ENCODE assay signal across 23 cellular contexts in the genomic region with DNA sequence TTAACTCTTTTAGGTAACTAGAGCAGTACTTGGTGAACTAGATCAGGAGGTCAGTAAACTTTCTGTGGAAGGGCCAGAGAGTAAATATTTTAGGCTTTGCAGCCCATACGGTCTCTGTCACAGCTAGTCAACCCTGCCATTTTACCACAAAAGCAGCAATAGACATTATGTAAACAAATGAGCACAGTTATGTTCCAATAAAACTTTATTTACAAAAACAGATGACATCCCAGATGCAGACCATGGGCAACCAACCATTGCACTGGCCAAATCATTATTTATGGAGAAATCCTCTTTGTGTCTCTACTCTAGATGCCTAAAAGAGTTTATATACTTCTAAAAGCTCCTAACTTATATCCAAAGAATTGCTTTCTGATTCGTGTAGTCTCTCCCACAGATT.
DNase-seq lines count a peak whose midpoint lies in the region; ATAC-seq, FAIRE-seq and TF ChIP-seq lines count a peak whose summit lies in the region.
"Had no signal": no experiment of that assay in that cellular context is flagged by ENCODE, and none has a peak within 500 bp of the region (broad histone marks: within the 10 kb centered on the region; RNA-seq: fewer than 3 reads in every experiment).

No MANE protein-coding gene starts in this region.

- no peaks in the 10 kb centered on the region for H3K27me3 ChIP-seq in DOHH2 (ENCODE audit: control insufficient read depth, low read length)
- H3K27me3 ChIP-seq in GM12878 (replicated peaks in 1 of 2; ENCODE audit: control insufficient read depth in 2 of 2, insufficient read depth in 2 of 2, low read length in 1 of 2) = no peaks in the 10 kb centered on the region
- H3K27me3 ChIP-seq in sigmoid colon = no peaks in the 10 kb centered on the region
- H3K27me3 ChIP-seq: BE2C; BLaER1 treated with 17β-estradiol and CSF1 and Interleukin-3, amounts not matched to agents 10 nM and 100 nM had no signal

- no peak overlapping the region for H3K27ac Mint-ChIP-seq in activated T-cell treated with anti-CD3 and anti-CD28 coated beads, Interleukin-2, amount 50 U/mL, for 72 hours
- H3K27ac Mint-ChIP-seq: CD14-positive monocyte; CD4-positive, alpha-beta T cell; GM23338; H9; HFFc6 had no signal

- FAIRE-seq in GM12878 (lab: Jason Lieb, UNC) = no peak
- FAIRE-seq: A549, D721Med, G401.6 had no signal

- no TSS peak for BruUV-seq in GM12878 (replicated peaks; lab: Mats Ljungman, UMichigan)

- TF ChIP-seq POLR2A in GM12878 (IDR thresholded peaks at IDR 0.05; ENCODE audit: low read depth, low read length) (no peak), sigmoid colon (IDR thresholded peaks at IDR 0.05) (no peak)

- POLR2A ChIA-PET in GM12878 (lab: Charles Lee) = interaction anchor here (0.6 kb wide), 1 partner anchor 223 kb away, joined by 4 read pairs; no protein-coding TSS in a partner anchor

- intact Hi-C loops in GM12878 (cut with micrococcal nuclease; ENCODE audit: unreplicated experiment) = no loop called here
- intact Hi-C loops in sigmoid colon (cut with DNase I) = no loop called here

- in situ Hi-C loops in GM12878 (cut with MboI) = no loop called here

- no peaks in the 10 kb centered on the region for H3K36me3 Mint-ChIP-seq in activated T-cell treated with anti-CD3 and anti-CD28 coated beads, Interleukin-2, amount 50 U/mL, for 72 hours (ENCODE audit: insufficient read depth in 2 of 2)

- peak; percentile 43 for DNase-seq in LNCaP clone FGC (ENCODE audit: low read depth)
- DNase-seq in GM12878 (ENCODE audit: low read depth, low spot score) = no peak
- DNase-seq in activated T-cell treated with anti-CD3 and anti-CD28 coated beads, Interleukin-2, amount 50 U/mL, for 72 hours = no peak
- no peak for DNase-seq in sigmoid colon
- no peak for DNase-seq in DMS 273 treated with DMSO at 0.1 percent for 48 hours (lab: John Stamatoyannopoulos, UW)
- DNase-seq: 8988T; ACHN; AML-193; BE2C; CD4-positive, alpha-beta T cell; CD8-positive, alpha-beta memory T cell; DMS53; DMS79 treated with DMSO at 0.1 percent for 48 hours; H9; HFFc6 had no signal

- TF ChIP-seq CTCF in DOHH2 (IDR thresholded peaks at IDR 0.05; ENCODE audit: low read depth, low read length, poor library complexity, severe bottlenecking) (no peak), LNCaP clone FGC (IDR thresholded peaks at IDR 0.05; ENCODE audit: control insufficient read depth, extremely low read depth, insufficient read depth) (no peak), GM12878 (IDR thresholded peaks at IDR 0.05 in 2 of 3, conservative IDR thresholded peaks at IDR 0.05 in 1 of 3; ENCODE audit: control insufficient read depth in 2 of 3, extremely low read depth in 1 of 3, insufficient read depth in 1 of 3, low read depth in 3 of 3, low read length in 3 of 3) (no peak), sigmoid colon (IDR thresholded peaks at IDR 0.05) (no peak)

- CTCF ChIA-PET in GM12878 (lab: Yijun Ruan, JAX) = no interaction called here

- no peaks in the 10 kb centered on the region for H3K9me3 ChIP-seq in DOHH2 (ENCODE audit: control insufficient read depth, insufficient read depth, low read length)
- no peaks in the 10 kb centered on the region for H3K9me3 ChIP-seq in GM12878 (replicated peaks; ENCODE audit: control insufficient read depth, insufficient read depth, low read length)
- H3K9me3 ChIP-seq in sigmoid colon = no peaks in the 10 kb centered on the region
- H3K9me3 ChIP-seq: A549; BE2C; BLaER1 treated with 17β-estradiol and CSF1 and Interleukin-3, amounts not matched to agents 10 nM and 100 nM had no signal

- SMC1A ChIA-PET in GM12878 (lab: Charles Lee; ENCODE audit: uncharacterized antibody, unreplicated experiment) = interaction anchor here (0.8 to 1.6 kb wide), 3 partner anchors 16 to 273 kb away, joined by 3 to 4 read pairs (median 3); no protein-coding TSS in a partner anchor

- peaks cover 46% of the 10 kb centered on the region for H3K4me1 ChIP-seq in DOHH2 (ENCODE audit: control insufficient read depth, low read length)
- H3K4me1 ChIP-seq in GM12878 (ENCODE audit: control insufficient read depth, insufficient read depth, low read length) = peaks cover 28% of the 10 kb centered on the region
- H3K4me1 ChIP-seq in sigmoid colon = no peaks in the 10 kb centered on the region
- H3K4me1 ChIP-seq: BE2C; BLaER1 treated with 17β-estradiol and CSF1 and Interleukin-3, amounts not matched to agents 10 nM and 100 nM had no signal

- no peak overlapping the region for H3K9ac ChIP-seq in GM12878 (ENCODE audit: control insufficient read depth, insufficient read depth, low read length)
- H3K9ac ChIP-seq: BLaER1 treated with 17β-estradiol and CSF1 and Interleukin-3, amounts not matched to agents 10 nM and 100 nM had no signal

- 54% methylated on average over 2 of the region's 2 CpGs for WGBS in GM12878 (ENCODE audit: insufficient coverage, insufficient replicate concordance, low lambda C conversion rate, missing lambda C conversion rate)
- WGBS in sigmoid colon, 2 donors = 21 to 60% methylated on average over 2 of the region's 2 CpGs

- H3K36me3 ChIP-seq in DOHH2 (ENCODE audit: control insufficient read depth, low read length) = peaks cover 50% of the 10 kb centered on the region
- no peaks in the 10 kb centered on the region for H3K36me3 ChIP-seq in GM12878 (ENCODE audit: control insufficient read depth in 2 of 2, insufficient read depth in 2 of 2, low read length in 1 of 2)
- H3K36me3 ChIP-seq in sigmoid colon = no peaks in the 10 kb centered on the region
- H3K36me3 ChIP-seq: BE2C had no signal

- TF ChIP-seq EP300 in GM12878 (IDR thresholded peaks at IDR 0.05; ENCODE audit: borderline replicate concordance in 1 of 2, control insufficient read depth in 1 of 2, low read depth in 2 of 2, low read length in 2 of 2) (no peak), sigmoid colon (IDR thresholded peaks at IDR 0.05) (no peak)

- 0 out of 2 replicates have a peak, but pooled peaks cover 7% of the 10 kb centered on the region for H3F3A ChIP-seq in DOHH2 (ENCODE audit: control insufficient read depth, insufficient read depth)

- no peak for TF ChIP-seq RAD21 in GM12878 (IDR thresholded peaks at IDR 0.05; ENCODE audit: insufficient read depth, low read depth, low read length)

- RAD21 ChIA-PET in GM12878 (lab: Charles Lee; ENCODE audit: unreplicated experiment) = interaction anchor here (1.5 kb wide), 1 partner anchor 17 kb away, joined by 3 read pairs; no protein-coding TSS in a partner anchor

- H3K27ac ChIP-seq in DOHH2 (ENCODE audit: low read depth, low read length) (no peak overlapping the region), GM12878 (ENCODE audit: control insufficient read depth, insufficient read depth) (no peak overlapping the region), sigmoid colon (no peak overlapping the region)
- H3K27ac ChIP-seq: A549; BLaER1 treated with 17β-estradiol and CSF1 and Interleukin-3, amounts not matched to agents 10 nM and 100 nM had no signal

- no peak; the same call in 2 of the 3 replicates for ATAC-seq in GM12878
- no peak for ATAC-seq in activated T-cell treated with anti-CD3 and anti-CD28 coated beads, Interleukin-2, amount 50 U/mL, for 72 hours (replicated peaks in 1 of 2)
- ATAC-seq: A549, GM23338, HCT116 had no signal

- H3K4me2 ChIP-seq in DOHH2 (ENCODE audit: low read length) = peak overlapping the region; percentile 32
- no peak overlapping the region for H3K4me2 ChIP-seq in GM12878 (ENCODE audit: control insufficient read depth, insufficient read depth)
- H3K4me2 ChIP-seq: A549; BLaER1 treated with 17β-estradiol and CSF1 and Interleukin-3, amounts not matched to agents 10 nM and 100 nM; GM23338 had no signal

- H3K4me3 Mint-ChIP-seq in activated T-cell treated with anti-CD3 and anti-CD28 coated beads, Interleukin-2, amount 50 U/mL, for 72 hours = no peak overlapping the region
- H3K4me3 Mint-ChIP-seq: CD14-positive monocyte; CD4-positive, alpha-beta T cell; CD8-positive, alpha-beta memory T cell; GM23338; H9; HFFc6 had no signal

- no peaks in the 10 kb centered on the region for H3K79me2 ChIP-seq in DOHH2 (ENCODE audit: control insufficient read depth, low read length)
- no peaks in the 10 kb centered on the region for H3K79me2 ChIP-seq in GM12878 (ENCODE audit: control insufficient read depth, insufficient read depth, low read length)

- H3K9me2 ChIP-seq in DOHH2 (replicated peaks; ENCODE audit: control insufficient read depth, low read length) = no peaks in the 10 kb centered on the region

- H2AFZ ChIP-seq in GM12878 (ENCODE audit: control insufficient read depth, low read depth, low read length) = no peak overlapping the region
- H2AFZ ChIP-seq: GM23338 had no signal

- no peaks in the 10 kb centered on the region for H3K9me3 Mint-ChIP-seq in activated T-cell treated with anti-CD3 and anti-CD28 coated beads, Interleukin-2, amount 50 U/mL, for 72 hours
- H3K9me3 Mint-ChIP-seq: CD14-positive monocyte; CD4-positive, alpha-beta T cell; CD8-positive, alpha-beta memory T cell; GM23338; H9; HFFc6 had no signal

- H3K4me1 Mint-ChIP-seq in activated T-cell treated with anti-CD3 and anti-CD28 coated beads, Interleukin-2, amount 50 U/mL, for 72 hours (ENCODE audit: low read depth) = no peaks in the 10 kb centered on the region
- H3K4me1 Mint-ChIP-seq: CD14-positive monocyte; CD8-positive, alpha-beta memory T cell had no signal

- no peaks in the 10 kb centered on the region for H4K20me1 ChIP-seq in DOHH2 (ENCODE audit: control insufficient read depth, insufficient read depth, low read depth, low read length)
- H4K20me1 ChIP-seq in GM12878 (ENCODE audit: control insufficient read depth, insufficient read depth) = no peaks in the 10 kb centered on the region

- H3K4me3 ChIP-seq in DOHH2 (ENCODE audit: low read length) = no peak overlapping the region
- no peak overlapping the region for H3K4me3 ChIP-seq in LNCaP clone FGC (ENCODE audit: low read depth, low read length)
- H3K4me3 ChIP-seq in GM12878 = no peak overlapping the region
- no peak overlapping the region for H3K4me3 ChIP-seq in sigmoid colon
- H3K4me3 ChIP-seq: A549; BLaER1 treated with 17β-estradiol and CSF1 and Interleukin-3, amounts not matched to agents 10 nM and 100 nM; GM23338 had no signal

- no peaks in the 10 kb centered on the region for H3K27me3 Mint-ChIP-seq in activated T-cell treated with anti-CD3 and anti-CD28 coated beads, Interleukin-2, amount 50 U/mL, for 72 hours (ENCODE audit: low read depth)
- H3K27me3 Mint-ChIP-seq: CD4-positive, alpha-beta T cell; CD8-positive, alpha-beta memory T cell had no signal

TF ChIP-seq in GM12878, 131 proteins besides CTCF, POLR2A, EP300 and RAD21 (continues in another document):
- TF ChIP-seq BACH1 (IDR thresholded peaks at IDR 0.05; ENCODE audit: borderline replicate concordance) = no peak
